Comparison of ENCODE assay signal across 11 cellular contexts in the genomic region with DNA sequence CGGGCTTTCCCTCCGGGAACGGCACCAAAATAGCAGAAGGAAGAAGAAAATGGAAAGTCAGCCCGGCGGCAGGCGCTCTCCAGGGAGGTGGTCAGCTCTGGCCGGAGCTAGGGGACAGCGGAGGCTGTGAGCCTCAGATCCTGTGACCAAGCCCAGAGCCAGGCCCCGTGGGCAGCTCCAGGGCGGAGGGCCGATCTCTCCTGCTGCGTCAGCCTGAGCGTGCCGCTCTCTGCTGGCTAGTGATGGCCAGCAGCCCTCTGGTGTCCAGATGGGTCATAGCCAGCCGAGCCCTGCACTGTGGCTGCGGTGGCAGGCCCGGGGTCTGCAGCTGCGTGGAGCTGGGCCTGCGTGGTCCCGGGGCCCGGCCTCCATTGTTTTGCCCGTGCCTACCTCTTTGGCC. TPM values are rescaled to one million over a fixed set of nuclear protein-coding genes. Genes with fewer than 3 reads are reported as not detected.
DNase-seq lines count a peak whose midpoint lies in the region; ATAC-seq and TF ChIP-seq lines count a peak whose summit lies in the region.
"Had no signal": no experiment of that assay in that cellular context is flagged by ENCODE, and none has a peak within 500 bp of the region (broad histone marks: within the 10 kb centered on the region; RNA-seq: fewer than 3 reads in every experiment).

No MANE protein-coding gene starts in this region.

- POLR2A ChIA-PET in RWPE1 (lab: Yijun Ruan, JAX; ENCODE audit: low non-redundant PET): no interaction called here

- peaks cover 3% of the 10 kb centered on the region for H4K20me1 ChIP-seq in osteoblast (ENCODE audit: insufficient read depth, low read length)

- no peak for TF ChIP-seq CTCF in RWPE1 (conservative IDR thresholded peaks at IDR 0.05; ENCODE audit: low read depth)
- TF ChIP-seq CTCF in fibroblast of villous mesenchyme (IDR thresholded peaks at IDR 0.05; ENCODE audit: insufficient read depth, low read depth, low read length): peak; percentile 50
- peak; percentile 41 for TF ChIP-seq CTCF in osteoblast (IDR thresholded peaks at IDR 0.05; ENCODE audit: extremely low read depth, low read depth, low read length)
- no peak for TF ChIP-seq CTCF in GM13977 (IDR thresholded peaks at IDR 0.05; ENCODE audit: extremely low read depth, insufficient read depth, missing control alignments)

- H3K36me3 ChIP-seq in osteoblast (ENCODE audit: insufficient read depth, low read length): no peaks in the 10 kb centered on the region

- no peaks in the 10 kb centered on the region for H3K9me3 ChIP-seq in osteoblast (ENCODE audit: low read depth, low read length)
- H3K9me3 ChIP-seq: testis had no signal

- no peak overlapping the region for H3K4me2 ChIP-seq in osteoblast (ENCODE audit: insufficient read depth, low read length)

- CTCF ChIA-PET in RWPE1 (lab: Yijun Ruan, JAX): interaction anchor here (0.6 to 1.0 kb wide), 5 partner anchors 17 to 183 kb away, joined by 3 to 6 read pairs (median 3); a partner anchor contains a TSS

- DNase-seq in AG20443 (ENCODE audit: low spot score) (peak; percentile 93), RWPE1 (ENCODE audit: low spot score) (no peak), fibroblast of villous mesenchyme (ENCODE audit: low read depth) (peak; percentile 56), osteoblast (ENCODE audit: insufficient read length, low spot score, missing footprints) (peak; percentile 99), GM13977 (ENCODE audit: low spot score) (no peak), NCI-H1048 (lab: John Stamatoyannopoulos, UW) (no peak)
- DNase-seq: activated CD4-positive, alpha-beta T cell treated with anti-CD3 and anti-CD28 coated beads for 1 hour; NCI-H82; testis had no signal

- no peaks in the 10 kb centered on the region for H3K79me2 ChIP-seq in osteoblast (ENCODE audit: insufficient read depth, low read length)

- in situ Hi-C loops in GM13977 (cut with MboI; ENCODE audit: low pct_unique_long_range_greater_than_20kb, low sequenced_read_pairs, unreplicated experiment): no loop called here

- no peaks in the 10 kb centered on the region for H3K4me1 ChIP-seq in osteoblast (ENCODE audit: insufficient read depth, low read length)

- H3K27ac ChIP-seq in RWPE1: peak overlapping the region; percentile 3; the same call in 1 of the 2 replicates
- H3K27ac ChIP-seq in osteoblast (ENCODE audit: low read depth, low read length): no peak overlapping the region
- H3K27ac ChIP-seq: testis had no signal

- ATAC-seq in GM18498 (IDR thresholded peaks at IDR 0.05; ENCODE audit: unreplicated experiment) (no peak), HG02981 (IDR thresholded peaks at IDR 0.05; ENCODE audit: unreplicated experiment) (no peak)

- no peak overlapping the region for H2AFZ ChIP-seq in osteoblast (ENCODE audit: low read length)

- H3K27me3 ChIP-seq in osteoblast (ENCODE audit: insufficient read depth, low read length): no peaks in the 10 kb centered on the region
- H3K27me3 ChIP-seq: testis had no signal

- H3K4me3 ChIP-seq in fibroblast of villous mesenchyme (ENCODE audit: low read depth, low read length): no peak overlapping the region
- H3K4me3 ChIP-seq in osteoblast (ENCODE audit: insufficient read depth, low read length): no peak overlapping the region
- H3K4me3 ChIP-seq: testis had no signal

RNA-seq across cellular contexts. Expression of a gene that starts 16.9 kb away (rescaled TPM):
- total RNA-seq in fibroblast of villous mesenchyme: under 0.01 and 0.32 TPM in 2 replicates
- under 0.01 TPM in 2 replicates for total RNA-seq in osteoblast

RNA-seq across cellular contexts. Expression of a gene that starts 41.5 kb away (rescaled TPM):
- total RNA-seq in fibroblast of villous mesenchyme (39.3 and 42.3 TPM in 2 replicates), osteoblast (0.29 and 2.5 TPM in 2 replicates)

Comparison
In these comparisons a context has a peak if more than half of its experiments do, and no peak if none do; other contexts are left out.
1. DNase-seq: peak in AG20443 (single experiment), fibroblast of villous mesenchyme (single experiment) and osteoblast (single experiment); none in RWPE1 (single experiment), GM13977 (single experiment) and NCI-H1048 (single experiment).
2. CTCF ChIP-seq: peak in fibroblast of villous mesenchyme (single experiment) and osteoblast (single experiment); none in RWPE1 (single experiment) and GM13977 (single experiment).
3. RNA of a gene that starts 41.5 kb away (total RNA-seq): 39.3 to 42.3 TPM in fibroblast of villous mesenchyme; 0.29 to 2.5 TPM in osteoblast; every median in the first group is over 10 times any median in the second.